ENCODE assay signal across 25 cellular contexts in the genomic region with DNA sequence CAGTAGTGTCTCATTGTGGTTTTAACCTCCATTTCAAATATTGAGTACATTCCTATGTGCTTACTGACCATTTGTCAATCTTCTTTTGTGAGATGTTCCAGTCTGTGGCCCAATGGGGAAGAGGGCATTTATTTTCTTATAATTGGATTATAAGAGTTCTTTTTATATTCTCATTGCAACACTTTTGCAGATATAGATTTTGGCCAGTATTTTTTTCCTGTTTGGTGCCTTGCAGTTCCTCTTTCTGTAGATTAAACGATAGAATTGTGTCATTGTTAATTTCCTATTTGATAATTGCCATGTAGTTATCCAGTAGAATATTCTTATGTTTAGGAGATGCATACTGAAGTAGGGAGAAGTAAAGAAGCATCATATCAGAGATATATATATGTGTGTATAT. TPM values are rescaled to one million over a fixed set of nuclear protein-coding genes. Genes with fewer than 3 reads are reported as not detected.
"Had no signal": no experiment of that assay in that cellular context is flagged by ENCODE, and none has a peak within 500 bp of the region (broad histone marks: within the 10 kb centered on the region; RNA-seq: fewer than 3 reads in every experiment).

No MANE protein-coding gene starts in this region.

- ATAC-seq: activated T-cell treated with anti-CD3 and anti-CD28 coated beads, Interleukin-2, amount 50 U/mL, for 72 hours; left lobe of liver; stimulated activated naive CD8-positive, alpha-beta T cell treated with anti-CD3 and anti-CD28 coated beads, Interleukin-15, Interleukin-2, amounts not matched to agents 100 U/mL and 50 U/mL, for 24 hours had no signal

- H3K4me3 ChIP-seq: breast epithelium, lung, prostate gland, right atrium auricular region, tibial artery, uterus had no signal

- H3K9me3 ChIP-seq: prostate gland, right atrium auricular region, uterus had no signal

- H3K4me1 ChIP-seq: breast epithelium, prostate gland, right atrium auricular region, tibial artery, uterus had no signal

- H3K36me3 ChIP-seq: breast epithelium, prostate gland, right atrium auricular region, tibial artery, uterus had no signal

- FAIRE-seq: astrocyte, endometrium, frontal cortex had no signal

- H3K27ac ChIP-seq: breast epithelium, prostate gland, right atrium auricular region, tibial artery, uterus had no signal

- H3K27me3 ChIP-seq: breast epithelium, right atrium auricular region, tibial artery, uterus had no signal

- DNase-seq: activated CD4-positive, alpha-beta T cell treated with anti-CD3 and anti-CD28 coated beads, Interleukin-2, amount 50 U/mL, for 1 hour; activated CD4-positive, CD25-positive, alpha-beta regulatory T cell treated with anti-CD3 and anti-CD28 coated beads, Interleukin-2, amount 50 U/mL, for 72 hours; activated CD8-positive, alpha-beta memory T cell treated with anti-CD3 and anti-CD28 coated beads, Interleukin-2, amount 50 U/mL, for 48 hours; activated gamma-delta T cell; activated T-cell treated with anti-CD3 and anti-CD28 coated beads, Interleukin-2, amount 50 U/mL, for 72 hours; cerebellar nuclear complex; cortex of kidney; erythroblast; hypothalamus; islet precursor cell; stimulated activated CD4-positive, alpha-beta T cell treated with anti-CD3 and anti-CD28 coated beads, Interleukin-12 subunit alpha, Interleukin-12 subunit beta, amount 100 ng/mL, for 4 hours; stimulated activated CD4-positive, alpha-beta T cell treated with anti-CD3 and anti-CD28 coated beads, Interleukin-1b, Interleukin-23, amount 100 ng/mL, for 48 hours; stimulated activated naive CD8-positive, alpha-beta T cell treated with anti-CD3 and anti-CD28 coated beads, Interleukin-15, Interleukin-2, amounts not matched to agents 100 U/mL and 50 U/mL, for 24 hours; substantia nigra; tibial artery; uterus had no signal

RNA-seq across cellular contexts. Expression of a gene that starts 56.4 kb away (rescaled TPM):
- total RNA-seq: mesothelial cell of epicardium had no signal
